ENCODE assay signal across 16 cellular contexts in the genomic region with DNA sequence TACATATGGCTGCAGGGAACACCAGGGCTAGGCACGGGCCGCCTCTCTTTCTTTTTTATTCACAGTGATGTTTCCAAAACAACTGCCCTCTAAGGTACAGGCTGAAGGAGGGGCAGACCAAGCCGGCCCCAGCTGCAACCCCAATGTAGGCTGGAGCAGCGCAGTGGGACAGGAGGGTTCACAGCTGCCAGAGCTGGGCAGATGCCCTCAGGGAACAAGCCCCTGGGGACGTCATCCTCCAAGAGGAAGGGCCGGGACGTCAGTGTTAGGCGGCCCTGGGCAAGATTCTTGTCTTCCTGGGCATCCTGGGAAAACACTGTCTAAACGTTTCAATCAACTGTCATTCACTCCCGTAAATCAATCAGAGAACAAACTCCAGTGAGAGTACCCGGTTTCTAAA.
A peak's percentile ranks its signal among the peaks of the same experiment; 100 is the strongest.
DNase-seq lines count a peak whose midpoint lies in the region; ATAC-seq and TF ChIP-seq lines count a peak whose summit lies in the region.
"Had no signal": no experiment of that assay in that cellular context is flagged by ENCODE, and none has a peak within 500 bp of the region (broad histone marks: within the 10 kb centered on the region; RNA-seq: fewer than 3 reads in every experiment).

No MANE protein-coding gene starts in this region.

- no peaks in the 10 kb centered on the region for H3K9me3 ChIP-seq in right cardiac atrium (ENCODE audit: control insufficient read depth, low read length)
- no peaks in the 10 kb centered on the region for H3K9me3 ChIP-seq in spleen
- no peaks in the 10 kb centered on the region for H3K9me3 ChIP-seq in effector memory CD4-positive, alpha-beta T cell (ENCODE audit: control insufficient read depth, low read length)
- no peaks in the 10 kb centered on the region for H3K9me3 ChIP-seq in mucosa of descending colon
- H3K9me3 ChIP-seq: Caco-2 had no signal

- H3K36me3 ChIP-seq in spleen, result peaks cover 0 to 89% (median 27%) of the 10 kb centered on the region in 6 donors
- H3K36me3 ChIP-seq in effector memory CD4-positive, alpha-beta T cell (ENCODE audit: control insufficient read depth, insufficient read depth, low read length), result peaks cover 40% of the 10 kb centered on the region
- H3K36me3 ChIP-seq in mucosa of descending colon (ENCODE audit: low read depth), result peaks cover 3% of the 10 kb centered on the region

- no peak overlapping the region for H3K4me3 ChIP-seq in right cardiac atrium (ENCODE audit: low read length)
- H3K4me3 ChIP-seq in spleen, result no peak overlapping the region
- H3K4me3 ChIP-seq in effector memory CD4-positive, alpha-beta T cell (ENCODE audit: insufficient read depth, low read depth, low read length, poor library complexity, severe bottlenecking), result no peak overlapping the region
- H3K4me3 ChIP-seq in mucosa of descending colon, result no peak overlapping the region

- TF ChIP-seq CTCF in spleen (IDR thresholded peaks at IDR 0.05 in 8 of 11, conservative IDR thresholded peaks at IDR 0.05 in 3 of 11) (no peak), mucosa of descending colon (IDR thresholded peaks at IDR 0.05) (no peak)

- H3K27ac ChIP-seq in right cardiac atrium (ENCODE audit: low read length) (no peak overlapping the region), cingulate gyrus (ENCODE audit: low read depth, low read length) (peak overlapping the region; percentile 83), spleen (peak overlapping the region in 6 of 8 donors; percentile 32 to 88 (median 58))
- H3K27ac ChIP-seq in effector memory CD4-positive, alpha-beta T cell (ENCODE audit: insufficient read depth, low read length, poor library complexity, severe bottlenecking), result no peak overlapping the region
- H3K27ac ChIP-seq: RWPE1 had no signal

- ATAC-seq in right cardiac atrium (no peak), Right ventricle myocardium superior (ENCODE audit: poor library complexity) (no peak), GM19397 (IDR thresholded peaks at IDR 0.05; ENCODE audit: unreplicated experiment) (no peak), mucosa of descending colon (no peak)

- H3K4me1 ChIP-seq in right cardiac atrium (ENCODE audit: control insufficient read depth, insufficient read depth, low read length), result peaks cover 3% of the 10 kb centered on the region
- peaks cover 0 to 50% (median 18%) of the 10 kb centered on the region in 6 donors for H3K4me1 ChIP-seq in spleen
- peaks cover 6% of the 10 kb centered on the region for H3K4me1 ChIP-seq in effector memory CD4-positive, alpha-beta T cell (ENCODE audit: control insufficient read depth, insufficient read depth, low read length, poor library complexity, severe bottlenecking)
- no peaks in the 10 kb centered on the region for H3K4me1 ChIP-seq in mucosa of descending colon (ENCODE audit: low read depth)
- H3K4me1 ChIP-seq: Caco-2 had no signal

- H3K27me3 ChIP-seq in right cardiac atrium (ENCODE audit: control insufficient read depth, insufficient read depth), result no peaks in the 10 kb centered on the region
- no peaks in the 10 kb centered on the region for H3K27me3 ChIP-seq in spleen (replicated peaks in 1 of 7)
- H3K27me3 ChIP-seq in effector memory CD4-positive, alpha-beta T cell (replicated peaks; ENCODE audit: control insufficient read depth, insufficient read depth, low read length, poor library complexity, severe bottlenecking), result no peaks in the 10 kb centered on the region

- 84% methylated on average over 11 of the region's 11 CpGs for WGBS in right cardiac atrium
- WGBS in spleen, 5 donors, result 81 to 87% (median 84%) methylated on average over 11 of the region's 11 CpGs

- peak in 2 of 3 donors; percentile 33 to 38 for DNase-seq in right cardiac atrium
- DNase-seq in Right ventricle myocardium superior, result no peak
- no peak for DNase-seq in spleen
- DNase-seq in effector memory CD4-positive, alpha-beta T cell, result no peak
- DNase-seq in mucosa of descending colon, result no peak
- DNase-seq: Caco-2; CD4-positive, alpha-beta memory T cell; GF-D8; NCI-H1105; NCI-H2029 treated with DMSO at 0.1 percent for 48 hours; NCI-H226; NCI-H774; NK-92 treated with Interleukin-12 subunit alpha and Interleukin-12 subunit beta, amount 100 ng/mL, for 24 hours had no signal

- intact Hi-C loops in right cardiac atrium (cut with DNase I) (no loop called here), Right ventricle myocardium superior (cut with DNase I) (loop anchor here (10.0 kb wide), 1 partner anchor 282 kb away; the partner anchor contains the start of gene HDAC4), spleen (cut with DNase I; ENCODE audit: low total_unique reads) (no loop called here), mucosa of descending colon (cut with DNase I, micrococcal nuclease) (no loop called here)

- TF ChIP-seq POLR2A in spleen (IDR thresholded peaks at IDR 0.05), result no peak

Comparison
In these comparisons a context has a peak if more than half of its experiments do, and no peak if none do; other contexts are left out.
1. DNase-seq: peak in right cardiac atrium (2 of 3); none in Right ventricle myocardium superior (single experiment), spleen (single experiment), effector memory CD4-positive, alpha-beta T cell (0 of 3) and mucosa of descending colon (0 of 3).
2. H3K27ac ChIP-seq: peak in cingulate gyrus (single experiment) and spleen (6 of 8); none in right cardiac atrium (single experiment) and effector memory CD4-positive, alpha-beta T cell (single experiment).